In genomic region chr3:49104052-49104426, GRCh38 we compare ENCODE assay signal across 1 cellular context.
TF ChIP-seq lines count a peak whose summit lies in the region.

No MANE protein-coding gene starts in this region.

TF ChIP-seq in endothelial cell of umbilical vein, 7 proteins besides CTCF, POLR2A, EP300 and RAD21:
- no peak for TF ChIP-seq JUN (IDR thresholded peaks at IDR 0.05; ENCODE audit: borderline replicate concordance, insufficient read depth, insufficient read length, low read depth)
- TF ChIP-seq MYC (IDR thresholded peaks at IDR 0.05; ENCODE audit: low read depth, low read length), result no peak
- no peak for TF ChIP-seq MAX (IDR thresholded peaks at IDR 0.05; ENCODE audit: insufficient read depth, insufficient read length)
- no peak for TF ChIP-seq FOS (IDR thresholded peaks at IDR 0.05; ENCODE audit: borderline replicate concordance, insufficient read depth, low read length)
- no peak for TF ChIP-seq EZH2 (IDR thresholded peaks at IDR 0.05; ENCODE audit: borderline replicate concordance, low read depth, low read length, severe bottlenecking)
- TF ChIP-seq GATA2 (IDR thresholded peaks at IDR 0.05; ENCODE audit: insufficient read depth, insufficient read length, low read depth, low read length), result no peak
- no peak for TF ChIP-seq POLR2AphosphoS5 (IDR thresholded peaks at IDR 0.05; ENCODE audit: insufficient read depth, low read depth, low read length)
